Comparison of ENCODE assay signal across 10 cellular contexts in genomic region chr15:43977072-43977884, GRCh38.
A peak's percentile ranks its signal among the peaks of the same experiment; 100 is the strongest.
DNase-seq lines count a peak whose midpoint lies in the region; ATAC-seq lines count a peak whose summit lies in the region.
"Had no signal": no experiment of that assay in that cellular context is flagged by ENCODE, and none has a peak within 500 bp of the region (broad histone marks: within the 10 kb centered on the region; RNA-seq: fewer than 3 reads in every experiment).

No MANE protein-coding gene starts in this region.

- peaks cover 7% of the 10 kb centered on the region; the same call in 1 of the 2 replicates for H3K9me3 ChIP-seq in NT2/D1 (ENCODE audit: insufficient read depth, low read length)

- H3K27me3 ChIP-seq in NT2/D1 (ENCODE audit: insufficient read depth, insufficient read length): no peaks in the 10 kb centered on the region

- no peaks in the 10 kb centered on the region for H3K4me1 ChIP-seq in NT2/D1 (ENCODE audit: insufficient read depth, insufficient read length)

- H3K4me3 Mint-ChIP-seq in central memory CD8-positive, alpha-beta T cell: no peak overlapping the region

- peak; percentile 71 for ATAC-seq in central memory CD8-positive, alpha-beta T cell (replicated peaks; ENCODE audit: extremely low read depth, poor library complexity, severe bottlenecking)

- H3K9ac ChIP-seq in NT2/D1 (ENCODE audit: insufficient read length, low read depth): no peak overlapping the region

- no peaks in the 10 kb centered on the region for H3K36me3 Mint-ChIP-seq in central memory CD8-positive, alpha-beta T cell (ENCODE audit: insufficient read depth)

- H3K4me3 ChIP-seq in NT2/D1 (ENCODE audit: insufficient read length, low read depth): no peak overlapping the region

- H3K27ac Mint-ChIP-seq in central memory CD8-positive, alpha-beta T cell (ENCODE audit: low read depth): no peak overlapping the region

- peaks cover 24% of the 10 kb centered on the region for H3K4me1 Mint-ChIP-seq in central memory CD8-positive, alpha-beta T cell

- H3K9me3 Mint-ChIP-seq in central memory CD8-positive, alpha-beta T cell: peaks cover 5% of the 10 kb centered on the region

- H3K27me3 Mint-ChIP-seq in central memory CD8-positive, alpha-beta T cell: peaks cover 69% of the 10 kb centered on the region

- H3K36me3 ChIP-seq in NT2/D1 (ENCODE audit: insufficient read depth, insufficient read length, low read length): no peaks in the 10 kb centered on the region

- DNase-seq in stimulated activated CD4-positive, alpha-beta T cell treated with anti-CD3 and anti-CD28 coated beads, Interleukin-15, amount 100 ng/mL, for 24 hours: peak; percentile 80
- no peak for DNase-seq in stimulated activated CD4-positive, alpha-beta T cell treated with anti-CD3 and anti-CD28 coated beads, Interleukin-4, amount 100 ng/mL, for 4 hours
- DNase-seq in NT2/D1 (ENCODE audit: low read depth, low spot score) (peak; percentile 2), anterior cingulate cortex (lab: John Stamatoyannopoulos, UW) (no peak), GM19240 (ENCODE audit: insufficient read length, low spot score) (no peak), NCI-H1105 treated with DMSO at 0.1 percent for 48 hours (lab: John Stamatoyannopoulos, UW) (no peak), GM19238 (ENCODE audit: insufficient read length, low spot score) (no peak)
- DNase-seq in central memory CD8-positive, alpha-beta T cell (ENCODE audit: low spot score in 2 of 2): peak in 1 of 2 donors; percentile 18
- DNase-seq: C1 segment of cervical spinal cord, NCI-H1092 had no signal

Comparison
In these comparisons a context has a peak if more than half of its experiments do, and no peak if none do; other contexts are left out.
1. DNase-seq: peak in stimulated activated CD4-positive, alpha-beta T cell treated with anti-CD3 and anti-CD28 coated beads, Interleukin-15, amount 100 ng/mL, for 24 hours (single experiment) and NT2/D1 (single experiment); none in stimulated activated CD4-positive, alpha-beta T cell treated with anti-CD3 and anti-CD28 coated beads, Interleukin-4, amount 100 ng/mL, for 4 hours (0 of 2), anterior cingulate cortex (0 of 58), GM19240 (single experiment), NCI-H1105 treated with DMSO at 0.1 percent for 48 hours (single experiment) and GM19238 (single experiment).